ENCODE assay signal across 25 cellular contexts in the genomic region with DNA sequence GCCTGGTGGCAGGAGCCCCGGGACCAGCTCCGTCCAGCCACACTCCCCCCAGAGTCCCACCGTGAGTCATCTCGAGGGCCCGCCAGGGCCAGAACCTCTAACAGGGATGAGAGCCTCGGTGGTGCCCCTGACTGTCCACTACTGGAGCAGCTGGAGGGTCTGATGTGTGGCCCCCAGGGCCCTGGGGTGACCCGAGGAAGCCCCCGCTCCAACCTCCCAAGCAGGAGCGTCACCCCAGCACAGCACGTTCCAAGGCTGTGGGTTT.
"Had no signal": no experiment of that assay in that cellular context is flagged by ENCODE, and none has a peak within 500 bp of the region (broad histone marks: within the 10 kb centered on the region; RNA-seq: fewer than 3 reads in every experiment).

No MANE protein-coding gene starts in this region.

- H3K27ac ChIP-seq: dorsolateral prefrontal cortex, gastrocnemius medialis, testis, tibial nerve had no signal

- H3K9me3 ChIP-seq: gastrocnemius medialis, mucosa of descending colon, sigmoid colon, testis, tibial nerve, upper lobe of left lung had no signal

- H3K4me1 ChIP-seq: gastrocnemius medialis, sigmoid colon, testis had no signal

- DNase-seq: caudate nucleus; cerebellar nuclear complex; dorsolateral prefrontal cortex; effector CD4-positive, alpha-beta T cell; foreskin fibroblast; gastrocnemius medialis; head of caudate nucleus; kidney glomerular epithelial cell; mesenchymal stem cell; mucosa of descending colon; naive B cell; nucleus accumbens; sigmoid colon; stimulated activated CD4-positive, alpha-beta T cell treated with anti-CD3 and anti-CD28 coated beads, Interleukin-2, amount 100 ng/mL, for 24 hours; stimulated activated CD4-positive, alpha-beta T cell treated with anti-CD3 and anti-CD28 coated beads, Interleukin-4, amount 100 ng/mL, for 4 hours; stimulated activated naive CD8-positive, alpha-beta T cell treated with anti-CD3 and anti-CD28 coated beads, Interleukin-15, Interleukin-2, amounts not matched to agents 100 U/mL and 50 U/mL, for 24 hours; substantia nigra; testis had no signal

- H3K36me3 ChIP-seq: gastrocnemius medialis, sigmoid colon, tibial nerve, upper lobe of left lung had no signal

- H3K27me3 ChIP-seq: testis, upper lobe of left lung had no signal

- FAIRE-seq: colon, islet of Langerhans, urothelium cell line had no signal

- ATAC-seq: gastrocnemius medialis; mucosa of descending colon; natural killer cell treated with Interleukin-12 subunit alpha and Interleukin-12 subunit beta and Interleukin-15 and Interleukin-18, amount 100 ng/mL, for 72 hours; stimulated activated memory B cell treated with anti-CD40 and anti-IgM and Interleukin-4, amounts not matched to agents 10 μg/mL and 1 μg/mL and 100 μg/mL, for 72 hours; stimulated activated naive CD8-positive, alpha-beta T cell treated with anti-CD3 and anti-CD28 coated beads, Interleukin-15, Interleukin-2, amounts not matched to agents 100 U/mL and 50 U/mL, for 24 hours had no signal

- H3K4me3 ChIP-seq: dorsolateral prefrontal cortex, gastrocnemius medialis, mucosa of descending colon, sigmoid colon, testis, tibial nerve, upper lobe of left lung had no signal
